8 cellular contexts compared by ENCODE assay signal in genomic region chr11:122656073-122656630, GRCh38. TPM values are rescaled to one million over a fixed set of nuclear protein-coding genes. Genes with fewer than 3 reads are reported as not detected.
DNase-seq lines count a peak whose midpoint lies in the region; ATAC-seq and TF ChIP-seq lines count a peak whose summit lies in the region.

No MANE protein-coding gene starts in this region.

- DNase-seq in EH (ENCODE audit: low read depth) (peak; percentile 75), cardiac fibroblast (ENCODE audit: low read depth in 2 of 2) (peak; percentile 57 to 69), left kidney (ENCODE audit: low read depth, low spot score) (peak; percentile 89), epidermal melanocyte (ENCODE audit: insufficient read length, low spot score) (no peak)
- DNase-seq in Jurkat, Clone E6-1 (ENCODE audit: low read depth, low spot score): no peak
- DNase-seq in activated CD4-positive, CD25-positive, alpha-beta regulatory T cell (lab: John Stamatoyannopoulos, UW): peak; percentile 13 to 40 (median 25)
- peak; percentile 21 for DNase-seq in stimulated activated CD4-positive, alpha-beta T cell treated with anti-CD3 and anti-CD28 coated beads, Interleukin-2, amount 100 ng/mL, for 4 hours (ENCODE audit: low read depth)

- peak overlapping the region; percentile 76 for H3K4me3 ChIP-seq in Jurkat, Clone E6-1 (ENCODE audit: low read length)
- peak overlapping the region; percentile 84 to 91 for H3K4me3 ChIP-seq in cardiac fibroblast (replicated peaks in 1 of 2; ENCODE audit: low read depth in 2 of 2, low read length in 2 of 2)

- ATAC-seq in GM21717 (IDR thresholded peaks at IDR 0.05; ENCODE audit: unreplicated experiment): peak; percentile 58

- TF ChIP-seq CTCF in cardiac fibroblast (IDR thresholded peaks at IDR 0.05; ENCODE audit: low read depth, low read length): no peak

RNA-seq across cellular contexts. Expression of gene UBASH3B, which starts 0.6 kb away (rescaled TPM):
- 25.6 TPM for polyA plus RNA-seq in Jurkat, Clone E6-1 (2012; ENCODE audit: insufficient read depth, insufficient read length)

Comparison
In these comparisons a context has a peak if more than half of its experiments do, and no peak if none do; other contexts are left out.
1. DNase-seq: peak in EH (single experiment), activated CD4-positive, CD25-positive, alpha-beta regulatory T cell (4 of 4), cardiac fibroblast (2 of 2), left kidney (single experiment) and stimulated activated CD4-positive, alpha-beta T cell treated with anti-CD3 and anti-CD28 coated beads, Interleukin-2, amount 100 ng/mL, for 4 hours (single experiment); none in Jurkat, Clone E6-1 (single experiment) and epidermal melanocyte (single experiment).